Comparison of ENCODE assay signal across 26 cellular contexts in the genomic region with DNA sequence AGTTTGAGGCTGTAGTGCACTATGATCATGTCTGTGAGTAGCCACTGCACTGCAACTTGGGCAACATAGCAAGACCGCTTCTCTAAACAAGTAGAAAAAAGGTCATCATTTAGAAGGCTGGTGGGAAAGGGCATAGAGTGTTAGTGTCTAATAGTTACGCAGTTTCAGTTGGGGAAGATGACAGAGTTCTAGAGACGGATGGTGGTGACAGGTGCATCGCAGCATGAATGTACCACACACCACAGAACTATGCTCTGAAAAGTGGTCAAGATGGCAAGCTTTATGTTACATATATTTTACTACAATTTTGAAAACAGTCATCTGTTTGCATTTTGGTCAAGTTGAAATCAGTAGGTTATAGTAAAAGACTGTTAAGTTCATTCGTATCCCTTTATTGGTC. TPM values are rescaled to one million over a fixed set of nuclear protein-coding genes. Genes with fewer than 3 reads are reported as not detected.
DNase-seq lines count a peak whose midpoint lies in the region; ATAC-seq, FAIRE-seq and TF ChIP-seq lines count a peak whose summit lies in the region.
"Had no signal": no experiment of that assay in that cellular context is flagged by ENCODE, and none has a peak within 500 bp of the region (broad histone marks: within the 10 kb centered on the region; RNA-seq: fewer than 3 reads in every experiment).

No MANE protein-coding gene starts in this region.

- intact Hi-C loops in activated CD4-positive, alpha-beta memory T cell treated with anti-CD3 and anti-CD28 coated beads for 36 hours (cut with micrococcal nuclease): loop anchor here (5.0 kb wide), 2 partner anchors 154 to 591 kb away; no protein-coding TSS in a partner anchor
- intact Hi-C loops in GM12878 (cut with micrococcal nuclease; ENCODE audit: unreplicated experiment): loop anchor here (2.0 to 10.0 kb wide), 6 partner anchors 44 to 199 kb away; no protein-coding TSS in a partner anchor

- peak; percentile 22 to 72; a peak in 2 of 4 replicates for TF ChIP-seq EP300 in GM12878 (IDR thresholded peaks at IDR 0.05; ENCODE audit: borderline replicate concordance in 1 of 2, control insufficient read depth in 1 of 2, low read depth in 2 of 2, low read length in 2 of 2)

- H3K9me3 Mint-ChIP-seq in activated CD4-positive, alpha-beta memory T cell treated with anti-CD3 and anti-CD28 coated beads for 36 hours: no peaks in the 10 kb centered on the region
- H3K9me3 Mint-ChIP-seq in activated CD4-positive, alpha-beta memory T cell treated with anti-CD3 and anti-CD28 coated beads, Interleukin-2, amount 10 ng/mL, durations not matched to agents 7 days and 5 days: no peaks in the 10 kb centered on the region
- no peaks in the 10 kb centered on the region for H3K9me3 Mint-ChIP-seq in stimulated activated naive CD8-positive, alpha-beta T cell treated with anti-CD3 and anti-CD28 coated beads, Interleukin-15, amount 100 ng/mL, for 72 hours
- H3K9me3 Mint-ChIP-seq in glutamatergic neuron (ENCODE audit: unreplicated experiment): no peaks in the 10 kb centered on the region
- H3K9me3 Mint-ChIP-seq: GM23338 had no signal

- no peaks in the 10 kb centered on the region for H3K36me3 Mint-ChIP-seq in activated CD4-positive, alpha-beta memory T cell treated with anti-CD3 and anti-CD28 coated beads for 36 hours
- H3K36me3 Mint-ChIP-seq in activated CD4-positive, alpha-beta memory T cell treated with anti-CD3 and anti-CD28 coated beads, Interleukin-2, amount 10 ng/mL, durations not matched to agents 7 days and 5 days (ENCODE audit: low read depth): no peaks in the 10 kb centered on the region
- H3K36me3 Mint-ChIP-seq in glutamatergic neuron (ENCODE audit: unreplicated experiment): no peaks in the 10 kb centered on the region
- H3K36me3 Mint-ChIP-seq: CD4-positive, alpha-beta memory T cell had no signal

- H3K4me1 ChIP-seq in GM12878 (ENCODE audit: control insufficient read depth, insufficient read depth, low read length): peaks cover 3% of the 10 kb centered on the region; the same call in 1 of the 2 replicates

- H3K27ac Mint-ChIP-seq in activated CD4-positive, alpha-beta memory T cell treated with anti-CD3 and anti-CD28 coated beads for 36 hours: no peak overlapping the region
- H3K27ac Mint-ChIP-seq in activated CD4-positive, alpha-beta memory T cell treated with anti-CD3 and anti-CD28 coated beads, Interleukin-2, amount 10 ng/mL, durations not matched to agents 7 days and 5 days: no peak overlapping the region
- H3K27ac Mint-ChIP-seq in stimulated activated naive CD8-positive, alpha-beta T cell treated with anti-CD3 and anti-CD28 coated beads, Interleukin-15, amount 100 ng/mL, for 72 hours: no peak overlapping the region
- no peak overlapping the region for H3K27ac Mint-ChIP-seq in glutamatergic neuron (ENCODE audit: unreplicated experiment)
- H3K27ac Mint-ChIP-seq: CD4-positive, alpha-beta memory T cell; GM23338 had no signal

- ATAC-seq in HG02870 (IDR thresholded peaks at IDR 0.05; ENCODE audit: unreplicated experiment) (peak; percentile 25), GM12878 (peak; percentile 77)
- ATAC-seq in stimulated activated naive CD8-positive, alpha-beta T cell treated with anti-CD3 and anti-CD28 coated beads, Interleukin-15, amount 100 ng/mL, for 72 hours: peak; percentile 60
- ATAC-seq: GM23338, PC-3 had no signal

- H3K79me2 ChIP-seq in GM12878 (ENCODE audit: control insufficient read depth, insufficient read depth, low read length): no peaks in the 10 kb centered on the region

- H3K4me1 Mint-ChIP-seq in activated CD4-positive, alpha-beta memory T cell treated with anti-CD3 and anti-CD28 coated beads for 36 hours (ENCODE audit: low read depth): peaks cover 14% of the 10 kb centered on the region
- H3K4me1 Mint-ChIP-seq in activated CD4-positive, alpha-beta memory T cell treated with anti-CD3 and anti-CD28 coated beads, Interleukin-2, amount 10 ng/mL, durations not matched to agents 7 days and 5 days: peaks cover 22% of the 10 kb centered on the region
- H3K4me1 Mint-ChIP-seq in stimulated activated naive CD8-positive, alpha-beta T cell treated with anti-CD3 and anti-CD28 coated beads, Interleukin-15, amount 100 ng/mL, for 72 hours: peaks cover 34% of the 10 kb centered on the region
- H3K4me1 Mint-ChIP-seq in glutamatergic neuron (ENCODE audit: low read depth, unreplicated experiment): peaks cover 2% of the 10 kb centered on the region
- H3K4me1 Mint-ChIP-seq: GM23338 had no signal

- TF ChIP-seq CTCF in GM12878 (IDR thresholded peaks at IDR 0.05 in 2 of 3, conservative IDR thresholded peaks at IDR 0.05 in 1 of 3; ENCODE audit: control insufficient read depth in 2 of 3, extremely low read depth in 1 of 3, insufficient read depth in 1 of 3, low read depth in 3 of 3, low read length in 3 of 3) (no peak), GM20000 (IDR thresholded peaks at IDR 0.05; ENCODE audit: extremely low read depth, missing control alignments) (no peak), glutamatergic neuron (IDR thresholded peaks at IDR 0.05; ENCODE audit: partially characterized antibody, unreplicated experiment) (no peak)

- no peaks in the 10 kb centered on the region for H4K20me1 ChIP-seq in GM12878 (ENCODE audit: control insufficient read depth, insufficient read depth)
- H4K20me1 ChIP-seq: BLaER1 treated with 17β-estradiol and CSF1 and Interleukin-3, amounts not matched to agents 10 nM and 100 nM had no signal

- SMC1A ChIA-PET in GM12878 (lab: Charles Lee; ENCODE audit: uncharacterized antibody, unreplicated experiment): no interaction called here

- no TSS peak for BruUV-seq in GM12878 (replicated peaks; lab: Mats Ljungman, UMichigan)

- no peak for FAIRE-seq in GM12878 (lab: Jason Lieb, UNC)

- H3K9ac ChIP-seq in GM12878 (ENCODE audit: control insufficient read depth, insufficient read depth, low read length): no peak overlapping the region
- H3K9ac ChIP-seq: BLaER1 treated with 17β-estradiol and CSF1 and Interleukin-3, amounts not matched to agents 10 nM and 100 nM had no signal

- no peak overlapping the region for H3K4me2 ChIP-seq in GM12878 (ENCODE audit: control insufficient read depth, insufficient read depth)
- H3K4me2 ChIP-seq: GM23338 had no signal

- H3K4me3 ChIP-seq in GM12878: no peak overlapping the region
- H3K4me3 ChIP-seq: BLaER1 treated with 17β-estradiol and CSF1 and Interleukin-3, amounts not matched to agents 10 nM and 100 nM; GM23338 had no signal

- in situ Hi-C loops in GM12878 (cut with MboI): no loop called here

- no peak overlapping the region for H2AFZ ChIP-seq in GM12878 (ENCODE audit: control insufficient read depth, low read depth, low read length)
- H2AFZ ChIP-seq: GM23338 had no signal

- no peaks in the 10 kb centered on the region; the same call in 1 of the 3 replicates for H3K9me3 ChIP-seq in GM12878 (replicated peaks; ENCODE audit: control insufficient read depth, insufficient read depth, low read length)
- H3K9me3 ChIP-seq: BLaER1 treated with 17β-estradiol and CSF1 and Interleukin-3, amounts not matched to agents 10 nM and 100 nM had no signal

- H3K4me3 Mint-ChIP-seq in activated CD4-positive, alpha-beta memory T cell treated with anti-CD3 and anti-CD28 coated beads for 36 hours: no peak overlapping the region
- H3K4me3 Mint-ChIP-seq in activated CD4-positive, alpha-beta memory T cell treated with anti-CD3 and anti-CD28 coated beads, Interleukin-2, amount 10 ng/mL, durations not matched to agents 7 days and 5 days: no peak overlapping the region
- peak overlapping the region in 1 of 2 donors; percentile 8 for H3K4me3 Mint-ChIP-seq in stimulated activated naive CD8-positive, alpha-beta T cell treated with anti-CD3 and anti-CD28 coated beads, Interleukin-15, amount 100 ng/mL, for 72 hours
- H3K4me3 Mint-ChIP-seq in glutamatergic neuron (ENCODE audit: unreplicated experiment): no peak overlapping the region
- H3K4me3 Mint-ChIP-seq: CD4-positive, alpha-beta memory T cell; GM23338 had no signal

- RAD21 ChIA-PET in GM12878 (lab: Charles Lee; ENCODE audit: unreplicated experiment): interaction anchor here (1.0 kb wide), 1 partner anchor 140 kb away, joined by 3 read pairs; no protein-coding TSS in a partner anchor

- TF ChIP-seq RAD21 in GM12878 (IDR thresholded peaks at IDR 0.05; ENCODE audit: insufficient read depth, low read depth, low read length): no peak

- peak; percentile 9 for DNase-seq in activated CD4-positive, alpha-beta memory T cell treated with anti-CD3 and anti-CD28 coated beads for 36 hours
- no peak for DNase-seq in activated CD4-positive, alpha-beta memory T cell treated with anti-CD3 and anti-CD28 coated beads, Interleukin-2, amount 10 ng/mL, durations not matched to agents 7 days and 5 days
- DNase-seq in GM12878 (ENCODE audit: low read depth, low spot score): peak; percentile 46
- peak; percentile 20 to 24 for DNase-seq in stimulated activated naive CD8-positive, alpha-beta T cell treated with anti-CD3 and anti-CD28 coated beads, Interleukin-15, amount 100 ng/mL, for 72 hours
- no peak for DNase-seq in GM20000 (ENCODE audit: low spot score)
- no peak for DNase-seq in glutamatergic neuron
- DNase-seq in pons (ENCODE audit: low spot score): no peak
- DNase-seq: 8988T; CD4-positive, alpha-beta memory T cell; GDM1; HCEC 1CT; IMR-90; Karpas-422; MV-4-11; NCI-H1105 treated with DMSO at 0.1 percent for 48 hours; NCI-H2029 treated with DMSO at 0.1 percent for 48 hours; NCI-H226; NCI-H524; PC-3; Right ventricle myocardium superior had no signal

- no peaks in the 10 kb centered on the region for H3K36me3 ChIP-seq in GM12878 (ENCODE audit: control insufficient read depth in 2 of 2, insufficient read depth in 2 of 2, low read length in 1 of 2)
- H3K36me3 ChIP-seq: BLaER1 treated with 17β-estradiol and CSF1 and Interleukin-3, amounts not matched to agents 10 nM and 100 nM had no signal

- TF ChIP-seq POLR2A in GM12878 (IDR thresholded peaks at IDR 0.05; ENCODE audit: low read depth, low read length): no peak

- peaks cover 27% of the 10 kb centered on the region for H3K27me3 Mint-ChIP-seq in activated CD4-positive, alpha-beta memory T cell treated with anti-CD3 and anti-CD28 coated beads for 36 hours
- peaks cover 9% of the 10 kb centered on the region for H3K27me3 Mint-ChIP-seq in activated CD4-positive, alpha-beta memory T cell treated with anti-CD3 and anti-CD28 coated beads, Interleukin-2, amount 10 ng/mL, durations not matched to agents 7 days and 5 days
- peaks cover 63% of the 10 kb centered on the region for H3K27me3 Mint-ChIP-seq in stimulated activated naive CD8-positive, alpha-beta T cell treated with anti-CD3 and anti-CD28 coated beads, Interleukin-15, amount 100 ng/mL, for 72 hours
- H3K27me3 Mint-ChIP-seq in glutamatergic neuron (ENCODE audit: unreplicated experiment): no peaks in the 10 kb centered on the region

- CTCF ChIA-PET in activated CD4-positive, alpha-beta memory T cell treated with anti-CD3 and anti-CD28 coated beads for 36 hours (lab: Charles Lee): no interaction called here
- CTCF ChIA-PET in activated CD4-positive, alpha-beta memory T cell treated with anti-CD3 and anti-CD28 coated beads, Interleukin-2, amount 10 ng/mL, durations not matched to agents 7 days and 5 days (lab: Charles Lee): no interaction called here
- CTCF ChIA-PET in GM12878 (lab: Yijun Ruan, JAX): interaction anchor here (1.8 kb wide), 1 partner anchor 54 kb away, joined by 3 read pairs; no protein-coding TSS in a partner anchor

- POLR2A ChIA-PET in activated CD4-positive, alpha-beta memory T cell treated with anti-CD3 and anti-CD28 coated beads for 36 hours (lab: Charles Lee): no interaction called here
- POLR2A ChIA-PET in activated CD4-positive, alpha-beta memory T cell treated with anti-CD3 and anti-CD28 coated beads, Interleukin-2, amount 10 ng/mL, durations not matched to agents 7 days and 5 days (lab: Charles Lee): no interaction called here
- POLR2A ChIA-PET in GM12878 (lab: Charles Lee): no interaction called here

- no peak overlapping the region for H3K27ac ChIP-seq in GM12878 (ENCODE audit: control insufficient read depth, insufficient read depth)
- H3K27ac ChIP-seq: BLaER1 treated with 17β-estradiol and CSF1 and Interleukin-3, amounts not matched to agents 10 nM and 100 nM had no signal

- H3K27me3 ChIP-seq in GM12878 (replicated peaks in 1 of 2; ENCODE audit: control insufficient read depth in 2 of 2, insufficient read depth in 2 of 2, low read length in 1 of 2): no peaks in the 10 kb centered on the region

- WGBS in GM12878 (ENCODE audit: insufficient coverage, insufficient replicate concordance, low lambda C conversion rate, missing lambda C conversion rate): 43% methylated on average over 5 of the region's 5 CpGs

RNA-seq across cellular contexts. Expression of a gene that starts 23.7 kb away (rescaled TPM):
- not detected for total RNA-seq in activated CD4-positive, alpha-beta memory T cell treated with anti-CD3 and anti-CD28 coated beads for 36 hours
- not detected for total RNA-seq in activated CD4-positive, alpha-beta memory T cell treated with anti-CD3 and anti-CD28 coated beads, Interleukin-2, amount 10 ng/mL, durations not matched to agents 7 days and 5 days
- not detected in 2 replicates for total RNA-seq in GM12878 (2013; cell fraction: nucleolus; rRNA removed)
- total RNA-seq in GM12878 (2014; rRNA removed) (not detected in 2 replicates), GM12878 (2014; rRNA removed; fragmentation: Illumina TruSeq; extraction: Trizol) (not detected in 2 replicates), GM12878 (2021) (not detected in 2 replicates), glutamatergic neuron (ENCODE audit: unreplicated experiment) (not detected)
- polyA plus RNA-seq in GM12878 (2011; ENCODE audit: low read depth): not detected
- polyA plus RNA-seq in GM12878 (2011; rRNA removed) (not detected in 2 replicates), GM12878 (2014; fragmentation: Illumina TruSeq; extraction: Trizol) (not detected in 2 replicates), GM12878 (2014; fragmentation: Nextera tagmentation; extraction: Ambion mirVana) (not detected), GM12878 (2014; rRNA removed) (not detected in 2 replicates), GM12878 (2016; fragmentation: Nextera tagmentation; extraction: Ambion mirVana) (not detected)
- not detected in 2 replicates for polyA plus RNA-seq in GM12878 (2011; cell fraction: cytosol; rRNA removed)
- not detected in 2 replicates for polyA plus RNA-seq in GM12878 (2011; cell fraction: nucleus; rRNA removed)
- not detected in 2 replicates for polyA plus RNA-seq in GM12878 (2012)
- polyA minus RNA-seq in GM12878 (2011; rRNA and poly(A)+ RNA removed): not detected in 2 replicates
- not detected in 2 replicates for polyA minus RNA-seq in GM12878 (2011; cell fraction: cytosol; rRNA and poly(A)+ RNA removed)
- polyA minus RNA-seq in GM12878 (2011; cell fraction: nucleus; rRNA and poly(A)+ RNA removed): not detected in 2 replicates
- total RNA-seq: CD4-positive, alpha-beta memory T cell; GM23338; IMR-90; M059J; Right ventricle myocardium superior; RPMI7951; SK-MEL-5 had no signal
- polyA plus RNA-seq: CD4-positive, alpha-beta memory T cell; GM23338 had no signal

Comparison
In these comparisons a context has a peak if more than half of its experiments do, and no peak if none do; other contexts are left out.
1. DNase-seq: peak in activated CD4-positive, alpha-beta memory T cell treated with anti-CD3 and anti-CD28 coated beads for 36 hours (single experiment), GM12878 (single experiment) and stimulated activated naive CD8-positive, alpha-beta T cell treated with anti-CD3 and anti-CD28 coated beads, Interleukin-15, amount 100 ng/mL, for 72 hours (2 of 2); none in activated CD4-positive, alpha-beta memory T cell treated with anti-CD3 and anti-CD28 coated beads, Interleukin-2, amount 10 ng/mL, durations not matched to agents 7 days and 5 days (single experiment), GM20000 (single experiment), glutamatergic neuron (single experiment) and pons (single experiment).
2. ATAC-seq: peak in every context shown above with its lines; median percentile 77 in GM12878; 60 in stimulated activated naive CD8-positive, alpha-beta T cell treated with anti-CD3 and anti-CD28 coated beads, Interleukin-15, amount 100 ng/mL, for 72 hours; 25 in HG02870.